ENCODE assay signal across 8 cellular contexts in the genomic region with DNA sequence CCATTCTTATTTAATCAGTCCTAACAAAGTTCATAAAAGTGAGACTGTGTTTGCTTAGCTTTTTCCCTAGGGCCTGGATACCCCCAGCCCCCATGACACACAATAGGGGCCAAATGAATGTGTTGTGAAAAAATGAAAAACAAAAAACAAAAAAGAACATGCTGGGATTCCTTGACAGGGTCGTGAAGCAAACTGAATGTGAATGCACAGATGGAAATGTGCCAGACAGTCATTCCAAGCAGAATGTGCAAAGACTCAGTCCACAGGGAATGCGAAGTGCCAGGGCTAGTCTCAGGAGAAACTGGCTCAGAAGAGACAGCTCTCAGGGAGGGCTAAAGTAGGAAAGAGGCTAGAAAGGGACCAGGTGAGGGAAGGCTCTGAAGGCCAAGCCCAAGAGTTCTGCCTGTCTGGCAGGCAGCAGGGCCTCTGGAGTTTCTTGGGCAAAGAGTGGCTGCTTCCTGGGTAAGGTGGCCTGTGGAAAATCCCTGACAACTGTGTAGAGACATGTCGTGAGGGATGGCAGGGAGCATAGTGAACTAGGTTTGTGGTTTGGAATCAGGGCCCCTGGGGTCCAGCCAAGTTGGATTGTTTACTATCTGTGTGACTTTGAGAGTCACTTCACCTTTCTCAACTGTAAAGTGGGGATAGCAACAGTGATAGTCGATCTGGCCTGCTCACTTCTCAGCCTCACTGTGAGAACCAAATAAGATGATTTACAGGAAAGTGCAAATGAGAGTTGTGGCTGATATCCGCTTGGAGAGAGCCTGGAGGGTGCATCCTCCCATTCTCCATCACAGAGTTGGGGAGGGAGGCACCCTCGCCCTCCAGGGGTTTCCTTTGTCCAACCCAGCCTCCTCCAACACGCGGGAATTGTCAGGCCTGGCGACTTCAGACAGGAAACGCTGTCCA. TPM values are rescaled to one million over a fixed set of nuclear protein-coding genes. Genes with fewer than 3 reads are reported as not detected.
DNase-seq lines count a peak whose midpoint lies in the region; ATAC-seq and TF ChIP-seq lines count a peak whose summit lies in the region.

No MANE protein-coding gene starts in this region.

- no peak overlapping the region for H3K4me3 ChIP-seq in SU-DHL-6 (ENCODE audit: insufficient read depth, low read length, poor library complexity, severe bottlenecking)
- peak overlapping the region; percentile 62 for H3K4me3 ChIP-seq in fibroblast of mammary gland (ENCODE audit: control insufficient read depth, low read depth, low read length)
- H3K4me3 ChIP-seq in skeletal muscle satellite cell (ENCODE audit: low read length) = peak overlapping the region; percentile 84

- no peaks in the 10 kb centered on the region for H3K79me2 ChIP-seq in SU-DHL-6 (ENCODE audit: insufficient read depth, low read length)

- peak overlapping the region; percentile 89 to 93 for H3K4me3 Mint-ChIP-seq in activated T-cell treated with anti-CD3 and anti-CD28 coated beads, Interleukin-2, amount 50 U/mL, for 72 hours

- peaks cover 29% of the 10 kb centered on the region for H3K4me1 Mint-ChIP-seq in activated T-cell treated with anti-CD3 and anti-CD28 coated beads, Interleukin-2, amount 50 U/mL, for 72 hours (ENCODE audit: low read depth)

- no peaks in the 10 kb centered on the region for H3K36me3 Mint-ChIP-seq in activated T-cell treated with anti-CD3 and anti-CD28 coated beads, Interleukin-2, amount 50 U/mL, for 72 hours (ENCODE audit: insufficient read depth in 2 of 2)

- DNase-seq in activated T-cell treated with anti-CD3 and anti-CD28 coated beads, Interleukin-2, amount 50 U/mL, for 72 hours = no peak
- no peak for DNase-seq in activated T-cell treated with anti-CD3 and anti-CD28 coated beads, Interleukin-2, amount 50 U/mL, for 48 hours
- DNase-seq in fibroblast of mammary gland (ENCODE audit: low read depth) (peak; percentile 54), mesenteric fat pad (ENCODE audit: low spot score) (no peak)

- H3K9ac ChIP-seq in SU-DHL-6 (ENCODE audit: low read length) (peak overlapping the region; percentile 63; the same call in 1 of the 2 replicates), skeletal muscle satellite cell (ENCODE audit: low read depth, low read length) (peak overlapping the region; percentile 76)

- peaks cover 32% of the 10 kb centered on the region for H3K4me1 ChIP-seq in skeletal muscle satellite cell (ENCODE audit: control insufficient read depth, insufficient read depth, low read length)

- no peaks in the 10 kb centered on the region for H3K36me3 ChIP-seq in SU-DHL-6 (ENCODE audit: low read length)
- H3K36me3 ChIP-seq in skeletal muscle satellite cell (ENCODE audit: insufficient read depth, low read length) = peaks cover 13% of the 10 kb centered on the region

- H3K4me2 ChIP-seq in SU-DHL-6 (ENCODE audit: low read depth, low read length, poor library complexity, severe bottlenecking) = peak overlapping the region; percentile 72
- H3K4me2 ChIP-seq in skeletal muscle satellite cell (ENCODE audit: low read length) = peak overlapping the region; percentile 97

- peak overlapping the region; percentile 87 for H2AFZ ChIP-seq in SU-DHL-6 (ENCODE audit: low read depth, low read length, severe bottlenecking)

- no peak overlapping the region for H3K27ac ChIP-seq in SU-DHL-6 (ENCODE audit: low read depth, low read length)

- no peaks in the 10 kb centered on the region for H3K9me3 Mint-ChIP-seq in activated T-cell treated with anti-CD3 and anti-CD28 coated beads, Interleukin-2, amount 50 U/mL, for 72 hours

- H3K9me3 ChIP-seq in SU-DHL-6 (ENCODE audit: insufficient read depth, low read length) (no peaks in the 10 kb centered on the region), skeletal muscle satellite cell (replicated peaks; ENCODE audit: low read length) (no peaks in the 10 kb centered on the region)

- H3K27me3 ChIP-seq in SU-DHL-6 (ENCODE audit: low read length) (no peaks in the 10 kb centered on the region), skeletal muscle satellite cell (ENCODE audit: control insufficient read depth, insufficient read depth, low read length) (no peaks in the 10 kb centered on the region)

- no peak overlapping the region for H3K27ac Mint-ChIP-seq in activated T-cell treated with anti-CD3 and anti-CD28 coated beads, Interleukin-2, amount 50 U/mL, for 72 hours

- TF ChIP-seq CTCF in SU-DHL-6 (IDR thresholded peaks at IDR 0.05; ENCODE audit: insufficient read depth, low read length, poor library complexity, severe bottlenecking) = no peak
- TF ChIP-seq CTCF in fibroblast of mammary gland (conservative IDR thresholded peaks at IDR 0.05; ENCODE audit: control insufficient read depth, insufficient read depth, low read depth, low read length) = no peak

- no peaks in the 10 kb centered on the region for H3K9me2 ChIP-seq in SU-DHL-6 (replicated peaks; ENCODE audit: insufficient read depth, low read length)

- no peak for ATAC-seq in activated T-cell treated with anti-CD3 and anti-CD28 coated beads, Interleukin-2, amount 50 U/mL, for 72 hours (replicated peaks in 1 of 2)
- ATAC-seq in GM18909 (IDR thresholded peaks at IDR 0.05; ENCODE audit: poor library complexity, unreplicated experiment) (no peak), GM21381 (IDR thresholded peaks at IDR 0.05; ENCODE audit: unreplicated experiment) (no peak)

- no peaks in the 10 kb centered on the region for H3F3A ChIP-seq in SU-DHL-6 (ENCODE audit: insufficient read depth)

- no peaks in the 10 kb centered on the region for H3K27me3 Mint-ChIP-seq in activated T-cell treated with anti-CD3 and anti-CD28 coated beads, Interleukin-2, amount 50 U/mL, for 72 hours (ENCODE audit: low read depth)

- no peaks in the 10 kb centered on the region; the same call in 1 of the 2 replicates for H4K20me1 ChIP-seq in SU-DHL-6 (ENCODE audit: low read depth, low read length)

RNA-seq across cellular contexts. Expression of a gene that starts 1.2 kb away (rescaled TPM):
- 10 to 100 TPM; 40.8 to 42.1 TPM for total RNA-seq in activated T-cell treated with anti-CD3 and anti-CD28 coated beads, Interleukin-2, amount 50 U/mL, for 72 hours
- 78.9 and 80.1 TPM in 2 replicates for total RNA-seq in skeletal muscle satellite cell (2012; rRNA removed)
- total RNA-seq in mesenteric fat pad = 176 TPM

RNA-seq across cellular contexts. Expression of a gene that starts 13.6 kb away (rescaled TPM):
- 1 to 10 TPM; 3.4 to 4.0 TPM for total RNA-seq in activated T-cell treated with anti-CD3 and anti-CD28 coated beads, Interleukin-2, amount 50 U/mL, for 72 hours
- 1.8 and 2.4 TPM in 2 replicates for total RNA-seq in skeletal muscle satellite cell (2012; rRNA removed)
- 3.1 TPM for total RNA-seq in mesenteric fat pad

RNA-seq across cellular contexts. Expression of a gene that starts 16.3 kb away (rescaled TPM):
- under 1 TPM in 1 of 2 donors, not detected in 1; 0.10 TPM for total RNA-seq in activated T-cell treated with anti-CD3 and anti-CD28 coated beads, Interleukin-2, amount 50 U/mL, for 72 hours
- total RNA-seq in skeletal muscle satellite cell (2012; rRNA removed) = not detected in 2 replicates
- total RNA-seq in mesenteric fat pad = not detected

RNA-seq across cellular contexts. Expression of a gene that starts 16.3 kb away (rescaled TPM):
- 1 to 10 TPM; 1.1 to 1.4 TPM for total RNA-seq in activated T-cell treated with anti-CD3 and anti-CD28 coated beads, Interleukin-2, amount 50 U/mL, for 72 hours
- total RNA-seq in skeletal muscle satellite cell (2012; rRNA removed) = not detected in 2 replicates
- 0.87 TPM for total RNA-seq in mesenteric fat pad

RNA-seq across cellular contexts. Expression of a gene that starts 28.7 kb away (rescaled TPM):
- total RNA-seq in activated T-cell treated with anti-CD3 and anti-CD28 coated beads, Interleukin-2, amount 50 U/mL, for 72 hours = 1 to 10 TPM; 4.1 to 4.7 TPM
- total RNA-seq in skeletal muscle satellite cell (2012; rRNA removed) = 2.3 and 4.2 TPM in 2 replicates
- total RNA-seq in mesenteric fat pad = 0.58 TPM
